ENCODE assay signal across 14 cellular contexts in genomic region chr3:177746259-177747021, GRCh38.
DNase-seq lines count a peak whose midpoint lies in the region; TF ChIP-seq lines count a peak whose summit lies in the region.
"Had no signal": no experiment of that assay in that cellular context is flagged by ENCODE, and none has a peak within 500 bp of the region (broad histone marks: within the 10 kb centered on the region; RNA-seq: fewer than 3 reads in every experiment).

No MANE protein-coding gene starts in this region.

- H3K4me2 ChIP-seq in trophoblast cell (ENCODE audit: low read length) = peak overlapping the region; percentile 41

- peaks cover 0 to 9% of the 10 kb centered on the region in 2 experiments for H3K4me1 ChIP-seq in trophoblast cell (ENCODE audit: control insufficient read depth in 1 of 2, insufficient read depth in 2 of 2, low read length in 2 of 2)
- H3K4me1 ChIP-seq: prostate gland had no signal

- H3K79me1 ChIP-seq in trophoblast cell (ENCODE audit: low read length) = peaks cover 4% of the 10 kb centered on the region

- no peaks in the 10 kb centered on the region for H3K9me3 ChIP-seq in trophoblast cell (ENCODE audit: insufficient read depth, low read depth, low read length)
- H3K9me3 ChIP-seq: prostate gland, upper lobe of left lung had no signal

- H4K12ac ChIP-seq in trophoblast cell (ENCODE audit: low read depth, low read length) = no peak overlapping the region

- H2BK120ac ChIP-seq in trophoblast cell (ENCODE audit: insufficient read depth, low read length, poor library complexity) = peak overlapping the region; percentile 53

- H2BK5ac ChIP-seq in trophoblast cell (ENCODE audit: low read depth, low read length, poor library complexity) = no peak overlapping the region

- H2AK5ac ChIP-seq in trophoblast cell (ENCODE audit: low read length) = no peak overlapping the region

- no peak overlapping the region for H4K8ac ChIP-seq in trophoblast cell (ENCODE audit: low read depth, low read length)

- peak overlapping the region; percentile 71 for H3K27ac ChIP-seq in trophoblast cell (ENCODE audit: low read depth, low read length)
- H3K27ac ChIP-seq: prostate gland had no signal

- no peak for TF ChIP-seq CTCF in fibroblast of the aortic adventitia (IDR thresholded peaks at IDR 0.05; ENCODE audit: insufficient read depth, low read length)

- H3K4me3 ChIP-seq in fibroblast of the aortic adventitia (ENCODE audit: low read depth, low read length) (no peak overlapping the region), trophoblast cell (ENCODE audit: low read depth, low read length) (no peak overlapping the region)
- H3K4me3 ChIP-seq: prostate gland, upper lobe of left lung had no signal

- H2BK12ac ChIP-seq in trophoblast cell (ENCODE audit: low read length) = no peak overlapping the region

- WGBS in trophoblast cell (ENCODE audit: extremely low coverage, insufficient coverage, insufficient read length) = no CpG with 5 or more reads among the region's 6 CpGs

- H3K14ac ChIP-seq in trophoblast cell (ENCODE audit: low read length) = no peak overlapping the region

- no peak overlapping the region for H3K23ac ChIP-seq in trophoblast cell (ENCODE audit: low read length)

- no peaks in the 10 kb centered on the region for H3K36me3 ChIP-seq in trophoblast cell (ENCODE audit: control insufficient read depth in 1 of 2, insufficient read depth in 2 of 2, low read length in 2 of 2)
- H3K36me3 ChIP-seq: prostate gland, upper lobe of left lung had no signal

- CTCF ChIA-PET in HEK293T (lab: Yijun Ruan, JAX) = no interaction called here

- POLR2A ChIA-PET in HEK293T (lab: Yijun Ruan, JAX) = no interaction called here

- H3K4ac ChIP-seq in trophoblast cell (ENCODE audit: low read depth, low read length) = no peak overlapping the region

- H3K27me3 ChIP-seq in trophoblast cell (ENCODE audit: insufficient read depth, low read length) = no peaks in the 10 kb centered on the region
- H3K27me3 ChIP-seq: upper lobe of left lung had no signal

- DNase-seq in HEK293T (ENCODE audit: extremely low spot score) (no peak), amniotic stem cell (lab: John Stamatoyannopoulos, UW) (peak; percentile 30), fibroblast of the aortic adventitia (ENCODE audit: low read depth) (peak; percentile 72), trophoblast cell (peak; percentile 36 to 73), anterior cingulate cortex (lab: John Stamatoyannopoulos, UW) (no peak), Kasumi-1 (lab: John Stamatoyannopoulos, UW) (no peak)
- DNase-seq in activated CD8-positive, alpha-beta memory T cell treated with anti-CD3 and anti-CD28 coated beads, Interleukin-2, amount 50 U/mL, for 4 hours = no peak
- no peak for DNase-seq in stimulated activated CD4-positive, alpha-beta T cell treated with anti-CD3 and anti-CD28 coated beads, Interleukin-2, amount 100 ng/mL, for 24 hours
- DNase-seq: activated naive CD4-positive, alpha-beta T cell treated with Interleukin-2 at 50 U/mL for 16 hours; cerebellar nuclear complex; midbrain; NCI-H2171; upper lobe of left lung had no signal

- H3K79me2 ChIP-seq in trophoblast cell (ENCODE audit: control insufficient read depth, insufficient read depth, low read length, poor library complexity) = no peaks in the 10 kb centered on the region

- no peak overlapping the region for H3K18ac ChIP-seq in trophoblast cell (ENCODE audit: low read length)

- no peak overlapping the region for H3K9ac ChIP-seq in trophoblast cell (ENCODE audit: low read length)

- no peak overlapping the region for H4K91ac ChIP-seq in trophoblast cell (ENCODE audit: low read depth, low read length)

- no peak overlapping the region for H2AFZ ChIP-seq in trophoblast cell (ENCODE audit: insufficient read depth, low read length, poor library complexity)

TF ChIP-seq in HEK293T, 16 proteins besides CTCF, POLR2A, EP300 and RAD21:
- TF ChIP-seq, protein P1, sequence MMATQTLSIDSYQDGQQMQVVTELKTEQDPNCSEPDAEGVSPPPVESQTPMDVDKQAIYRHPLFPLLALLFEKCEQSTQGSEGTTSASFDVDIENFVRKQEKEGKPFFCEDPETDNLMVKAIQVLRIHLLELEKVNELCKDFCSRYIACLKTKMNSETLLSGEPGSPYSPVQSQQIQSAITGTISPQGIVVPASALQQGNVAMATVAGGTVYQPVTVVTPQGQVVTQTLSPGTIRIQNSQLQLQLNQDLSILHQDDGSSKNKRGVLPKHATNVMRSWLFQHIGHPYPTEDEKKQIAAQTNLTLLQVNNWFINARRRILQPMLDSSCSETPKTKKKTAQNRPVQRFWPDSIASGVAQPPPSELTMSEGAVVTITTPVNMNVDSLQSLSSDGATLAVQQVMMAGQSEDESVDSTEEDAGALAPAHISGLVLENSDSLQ (IDR thresholded peaks at IDR 0.05) = peak; percentile 46; the same call in 1 of the 2 replicates
- TF ChIP-seq ELF4 (IDR thresholded peaks at IDR 0.05) = no peak
- no peak for TF ChIP-seq FOXA1 (IDR thresholded peaks at IDR 0.05)

Comparison
In these comparisons a context has a peak if more than half of its experiments do, and no peak if none do; other contexts are left out.
1. DNase-seq: peak in amniotic stem cell (single experiment), fibroblast of the aortic adventitia (single experiment) and trophoblast cell (2 of 2); none in HEK293T (single experiment), anterior cingulate cortex (0 of 58), activated CD8-positive, alpha-beta memory T cell treated with anti-CD3 and anti-CD28 coated beads, Interleukin-2, amount 50 U/mL, for 4 hours (single experiment), Kasumi-1 (0 of 2) and stimulated activated CD4-positive, alpha-beta T cell treated with anti-CD3 and anti-CD28 coated beads, Interleukin-2, amount 100 ng/mL, for 24 hours (0 of 2).